Comparison of ENCODE assay signal across 20 cellular contexts in genomic region chr2:141199711-141200110, GRCh38.
"Had no signal": no experiment of that assay in that cellular context is flagged by ENCODE, and none has a peak within 500 bp of the region (broad histone marks: within the 10 kb centered on the region; RNA-seq: fewer than 3 reads in every experiment).

No MANE protein-coding gene starts in this region.

- H3K36me3 ChIP-seq: gastrocnemius medialis, heart right ventricle, left ventricle myocardium inferior, lower lobe of right lung, stomach, thoracic aorta, transverse colon had no signal

- H3K4me3 ChIP-seq: dorsolateral prefrontal cortex, gastrocnemius medialis, heart right ventricle, left ventricle myocardium inferior, lower lobe of right lung, psoas muscle, skin epidermis, stomach, thoracic aorta, transverse colon had no signal

- DNase-seq: cortex of kidney; dorsolateral prefrontal cortex; effector CD8-positive, alpha-beta T cell; gastrocnemius medialis; heart right ventricle; immature natural killer cell; kidney; left cardiac atrium; left ventricle myocardium inferior; lower lobe of right lung; naive B cell; psoas muscle; retina; stimulated activated CD4-positive, alpha-beta T cell treated with anti-CD3 and anti-CD28 coated beads, Interleukin-12 subunit alpha, Interleukin-12 subunit beta, amount 100 ng/mL, for 4 hours; stimulated activated naive CD4-positive, alpha-beta T cell; stomach; substantia nigra; transverse colon had no signal

- H3K9me3 ChIP-seq: gastrocnemius medialis, lower lobe of right lung, psoas muscle, stomach, thoracic aorta, transverse colon had no signal

- H3K27me3 ChIP-seq: dorsolateral prefrontal cortex, gastrocnemius medialis, heart right ventricle, stomach, transverse colon had no signal

- H3K27ac ChIP-seq: dorsolateral prefrontal cortex, gastrocnemius medialis, heart right ventricle, left ventricle myocardium inferior, lower lobe of right lung, psoas muscle, skin epidermis, stomach, thoracic aorta, transverse colon had no signal

- H3K4me1 ChIP-seq: gastrocnemius medialis, heart right ventricle, left ventricle myocardium inferior, lower lobe of right lung, psoas muscle, stomach, transverse colon had no signal
